ENCODE assay signal across 8 cellular contexts in genomic region chr14:95533822-95534221, GRCh38. TPM values are rescaled to one million over a fixed set of nuclear protein-coding genes. Genes with fewer than 3 reads are reported as not detected.
DNase-seq lines count a peak whose midpoint lies in the region; TF ChIP-seq lines count a peak whose summit lies in the region.

No MANE protein-coding gene starts in this region.

- peak overlapping the region; percentile 96 for H3K27ac Mint-ChIP-seq in progenitor cell of endocrine pancreas

- H3K27me3 Mint-ChIP-seq in progenitor cell of endocrine pancreas: no peaks in the 10 kb centered on the region

- H3K9me3 Mint-ChIP-seq in progenitor cell of endocrine pancreas (ENCODE audit: low read depth): no peaks in the 10 kb centered on the region

- TF ChIP-seq CTCF in GM06990 (IDR thresholded peaks at IDR 0.05; ENCODE audit: insufficient read depth, low read length, poor library complexity, severe bottlenecking): no peak
- TF ChIP-seq CTCF in epithelial cell of proximal tubule (conservative IDR thresholded peaks at IDR 0.05; ENCODE audit: low read depth, low read length): no peak
- TF ChIP-seq CTCF in progenitor cell of endocrine pancreas (IDR thresholded peaks at IDR 0.05; ENCODE audit: unreplicated experiment): no peak

- H3K4me3 ChIP-seq in GM06990 (replicated peaks; ENCODE audit: low read depth, low read length) (peak overlapping the region; percentile 78), epithelial cell of proximal tubule (ENCODE audit: low read depth, low read length) (peak overlapping the region; percentile 86)

- no peaks in the 10 kb centered on the region for H3K27me3 ChIP-seq in GM06990 (replicated peaks; ENCODE audit: control insufficient read depth, insufficient read depth, low read length)

- H3K36me3 Mint-ChIP-seq in progenitor cell of endocrine pancreas (ENCODE audit: insufficient read depth): no peaks in the 10 kb centered on the region

- peak; percentile 41 for DNase-seq in GM06990 (ENCODE audit: extremely low read depth, insufficient read length)
- peak; percentile 28 for DNase-seq in RKO (ENCODE audit: low spot score)
- DNase-seq in epithelial cell of proximal tubule (ENCODE audit: low read depth): no peak
- no peak for DNase-seq in progenitor cell of endocrine pancreas (ENCODE audit: low spot score, unreplicated experiment)
- DNase-seq in HCEC 1CT: no peak
- no peak for DNase-seq in AG08396 (ENCODE audit: low spot score)
- DNase-seq in stimulated activated naive CD4-positive, alpha-beta T cell (lab: John Stamatoyannopoulos, UW): no peak
- no peak for DNase-seq in germinal center (ENCODE audit: low spot score)

- H3K36me3 ChIP-seq in GM06990 (ENCODE audit: control insufficient read depth, insufficient read depth, low read length): peaks cover 3% of the 10 kb centered on the region; the same call in 1 of the 2 replicates

- peak overlapping the region; percentile 91 for H3K4me3 Mint-ChIP-seq in progenitor cell of endocrine pancreas (ENCODE audit: low read depth)

- H3K4me1 Mint-ChIP-seq in progenitor cell of endocrine pancreas (ENCODE audit: low read depth): peaks cover 49% of the 10 kb centered on the region

RNA-seq across cellular contexts. Expression of gene GLRX5, which starts 1.0 kb away (rescaled TPM):
- total RNA-seq in epithelial cell of proximal tubule (51.4 and 94.1 TPM in 2 replicates), progenitor cell of endocrine pancreas (53.3 and 54.8 TPM in 2 replicates)

RNA-seq across cellular contexts. Expression of gene SYNE3, which starts 17.4 kb away (rescaled TPM):
- 0.07 TPM in 1 of 2 replicates, not detected in the other for total RNA-seq in epithelial cell of proximal tubule
- total RNA-seq in progenitor cell of endocrine pancreas: 0.31 and 0.44 TPM in 2 replicates

Comparison
In these comparisons a context has a peak if more than half of its experiments do, and no peak if none do; other contexts are left out.
1. DNase-seq: peak in GM06990 (single experiment) and RKO (single experiment); none in epithelial cell of proximal tubule (single experiment), progenitor cell of endocrine pancreas (single experiment), HCEC 1CT (single experiment), AG08396 (single experiment), stimulated activated naive CD4-positive, alpha-beta T cell (0 of 6) and germinal center (single experiment).